ENCODE assay signal across 9 cellular contexts in the genomic region with DNA sequence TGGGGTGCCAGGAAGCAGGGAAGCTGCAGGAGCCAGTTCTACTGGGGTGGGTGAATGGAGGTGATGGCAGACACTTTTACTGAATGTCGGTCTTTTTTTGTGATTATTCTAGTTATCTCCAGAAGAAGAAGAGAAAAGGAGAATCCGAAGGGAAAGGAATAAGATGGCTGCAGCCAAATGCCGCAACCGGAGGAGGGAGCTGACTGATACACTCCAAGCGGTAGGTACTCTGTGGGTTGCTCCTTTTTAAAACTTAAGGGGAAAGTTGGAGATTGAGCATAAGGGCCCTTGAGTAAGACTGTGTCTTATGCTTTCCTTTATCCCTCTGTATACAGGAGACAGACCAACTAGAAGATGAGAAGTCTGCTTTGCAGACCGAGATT. TPM values are rescaled to one million over a fixed set of nuclear protein-coding genes. Genes with fewer than 3 reads are reported as not detected.
A peak's percentile ranks its signal among the peaks of the same experiment; 100 is the strongest.
DNase-seq lines count a peak whose midpoint lies in the region; ATAC-seq and TF ChIP-seq lines count a peak whose summit lies in the region.
"Had no signal": no experiment of that assay in that cellular context is flagged by ENCODE, and none has a peak within 500 bp of the region (broad histone marks: within the 10 kb centered on the region; RNA-seq: fewer than 3 reads in every experiment).

No MANE protein-coding gene starts in this region.

- no peak overlapping the region for H2BK5ac ChIP-seq in H9 (ENCODE audit: insufficient read length, low read length)

- H3K9ac ChIP-seq in H9 (ENCODE audit: extremely low read depth, insufficient read length, low read length): peak overlapping the region; percentile 90
- H3K9ac ChIP-seq in adipocyte (ENCODE audit: low read length): peak overlapping the region; percentile 89
- peak overlapping the region; percentile 91 for H3K9ac ChIP-seq in iPS-18a (ENCODE audit: low read length)
- H3K9ac ChIP-seq in Karpas-422 (ENCODE audit: low read length): no peak overlapping the region

- TF ChIP-seq CTCF in H9 (conservative IDR thresholded peaks at IDR 0.05) (no peak), gastrocnemius medialis (IDR thresholded peaks at IDR 0.05 in 4 of 5, conservative IDR thresholded peaks at IDR 0.05 in 1 of 5) (no peak)

- DNase-seq in H9 (no peak), adipocyte (ENCODE audit: low read depth) (peak; percentile 48), gastrocnemius medialis (no peak), Karpas-422 (no peak)

- TF ChIP-seq POLR2A in gastrocnemius medialis (IDR thresholded peaks at IDR 0.05) (no peak), GM18505 (IDR thresholded peaks at IDR 0.05; ENCODE audit: borderline replicate concordance, extremely low read depth, insufficient read depth, insufficient read length) (no peak)

- H4K91ac ChIP-seq in H9 (ENCODE audit: insufficient read length, low read depth, low read length): no peak overlapping the region

- H3K4me1 Mint-ChIP-seq in H9: peaks cover 29 to 40% of the 10 kb centered on the region in 2 experiments

- peaks cover 17 to 30% (median 28%) of the 10 kb centered on the region in 3 experiments for H3K36me3 Mint-ChIP-seq in H9 (ENCODE audit: insufficient read depth in 1 of 3, low read depth in 3 of 3)

- H3K4me2 ChIP-seq in H9 (ENCODE audit: insufficient read depth, insufficient read length, low read length): peak overlapping the region; percentile 73
- H3K4me2 ChIP-seq in Karpas-422 (ENCODE audit: low read depth, low read length, poor library complexity, severe bottlenecking): no peak overlapping the region

- ATAC-seq in gastrocnemius medialis (no peak), GM21515 (IDR thresholded peaks at IDR 0.05; ENCODE audit: unreplicated experiment) (no peak), GM18511 (IDR thresholded peaks at IDR 0.05; ENCODE audit: unreplicated experiment) (no peak), GM18505 (IDR thresholded peaks at IDR 0.05; ENCODE audit: unreplicated experiment) (no peak)

- H2BK12ac ChIP-seq in H9 (ENCODE audit: insufficient read length, low read depth, low read length): no peak overlapping the region

- peaks cover 0 to 3% of the 10 kb centered on the region in 2 experiments; a peak in 2 of 5 replicates for H3K9me3 Mint-ChIP-seq in H9

- H4K20me1 ChIP-seq in H9 (ENCODE audit: control insufficient read depth, insufficient read depth, insufficient read length) (no peaks in the 10 kb centered on the region), Karpas-422 (ENCODE audit: insufficient read depth, low read depth, low read length) (peaks cover 14% of the 10 kb centered on the region)

- in situ Hi-C loops in gastrocnemius medialis (cut with MboI; ENCODE audit: low sequenced_read_pairs in 4 of 4): no loop called here

- H3T11ph ChIP-seq in H9 (ENCODE audit: low read length): no peak overlapping the region

- no peak overlapping the region for H4K5ac ChIP-seq in H9 (ENCODE audit: insufficient read length, low read depth, low read length)

- H2AFZ ChIP-seq in H9 (ENCODE audit: low read length) (no peak overlapping the region), Karpas-422 (ENCODE audit: low read length) (no peak overlapping the region)

- no peak overlapping the region for H3K23ac ChIP-seq in H9 (ENCODE audit: insufficient read length, low read depth, low read length)

- H3K4ac ChIP-seq in H9 (ENCODE audit: low read depth, low read length): no peak overlapping the region

- H3K4me3 Mint-ChIP-seq in H9: peak overlapping the region; percentile 90 to 96

- H3K27ac ChIP-seq in H9 (ENCODE audit: insufficient read length, low read depth, low read length) (peak overlapping the region; percentile 9), iPS-18a (ENCODE audit: low read length) (peak overlapping the region; percentile 64), gastrocnemius medialis (peak overlapping the region; percentile 98 to 100 (median 100)), Karpas-422 (ENCODE audit: low read length) (no peak overlapping the region)
- H3K27ac ChIP-seq: VCaP had no signal

- H3K4me3 ChIP-seq in adipocyte (ENCODE audit: low read length) (peak overlapping the region; percentile 95), iPS-18a (ENCODE audit: low read length) (peak overlapping the region; percentile 94), gastrocnemius medialis (peak overlapping the region; percentile 84 to 95 (median 90)), Karpas-422 (ENCODE audit: low read length) (no peak overlapping the region)

- no peak overlapping the region for H3K18ac ChIP-seq in H9 (ENCODE audit: insufficient read length, low read depth, low read length)

- H4K8ac ChIP-seq in H9 (replicated peaks; ENCODE audit: insufficient read length, low read depth, low read length): no peak overlapping the region

- H2BK15ac ChIP-seq in H9 (ENCODE audit: low read depth, low read length): no peak overlapping the region

- peaks cover 24% of the 10 kb centered on the region for H3K36me3 ChIP-seq in adipocyte (ENCODE audit: control insufficient read depth, insufficient read depth, low read length, severe bottlenecking)
- peaks cover 14% of the 10 kb centered on the region for H3K36me3 ChIP-seq in iPS-18a (ENCODE audit: control insufficient read depth, low read depth, low read length)
- peaks cover 2 to 14% of the 10 kb centered on the region in 2 donors for H3K36me3 ChIP-seq in gastrocnemius medialis
- no peaks in the 10 kb centered on the region for H3K36me3 ChIP-seq in Karpas-422 (ENCODE audit: insufficient read depth, low read length)

- no peaks in the 10 kb centered on the region for H3K79me2 ChIP-seq in H9 (ENCODE audit: insufficient read depth, low read length)
- no peaks in the 10 kb centered on the region for H3K79me2 ChIP-seq in Karpas-422 (ENCODE audit: low read length)

- no peak overlapping the region for H2AK5ac ChIP-seq in H9 (ENCODE audit: insufficient read length, low read length)

- no CpG with 5 or more reads among the region's 6 CpGs for WGBS in H9 (ENCODE audit: extremely low coverage, insufficient read length, low lambda C conversion rate)

- H3K27ac Mint-ChIP-seq in H9: peak overlapping the region; percentile 35 to 89 (median 73); a peak in 5 of 7 replicates

- no peak overlapping the region for H3K14ac ChIP-seq in H9 (ENCODE audit: insufficient read depth, low read length)

- H2BK120ac ChIP-seq in H9 (ENCODE audit: low read depth, low read length, poor library complexity, severe bottlenecking): no peak overlapping the region

- H3K27me3 ChIP-seq in H9 (ENCODE audit: insufficient read depth, low read length) (no peaks in the 10 kb centered on the region; the same call in 1 of the 2 replicates), adipocyte (replicated peaks; ENCODE audit: control insufficient read depth, insufficient read depth, low read length) (no peaks in the 10 kb centered on the region), iPS-18a (ENCODE audit: control insufficient read depth, insufficient read depth, low read length) (peaks cover 51% of the 10 kb centered on the region), gastrocnemius medialis (no peaks in the 10 kb centered on the region), Karpas-422 (ENCODE audit: low read length) (no peaks in the 10 kb centered on the region)

- H3K4me1 ChIP-seq in H9 (ENCODE audit: insufficient read depth, low read length) (peaks cover 3% of the 10 kb centered on the region; the same call in 1 of the 2 replicates), adipocyte (ENCODE audit: control insufficient read depth, insufficient read depth, low read length) (peaks cover 39% of the 10 kb centered on the region), iPS-18a (ENCODE audit: control insufficient read depth, low read depth, low read length) (peaks cover 26% of the 10 kb centered on the region), gastrocnemius medialis (peaks cover 26 to 30% of the 10 kb centered on the region in 2 donors), Karpas-422 (ENCODE audit: low read length) (peaks cover 24% of the 10 kb centered on the region)

- no peaks in the 10 kb centered on the region for H3K79me1 ChIP-seq in H9 (ENCODE audit: insufficient read depth, low read depth, low read length, poor library complexity, severe bottlenecking)

- H3K56ac ChIP-seq in H9 (ENCODE audit: insufficient read length, low read depth, low read length): no peak overlapping the region

- H3K9me3 ChIP-seq in H9 (ENCODE audit: control insufficient read depth, low read depth, low read length) (no peaks in the 10 kb centered on the region), adipocyte (ENCODE audit: control insufficient read depth, low read length) (no peaks in the 10 kb centered on the region), iPS-18a (ENCODE audit: control insufficient read depth, low read depth, low read length) (no peaks in the 10 kb centered on the region), gastrocnemius medialis (no peaks in the 10 kb centered on the region), Karpas-422 (ENCODE audit: low read length) (no peaks in the 10 kb centered on the region)

- peaks cover 25% of the 10 kb centered on the region for H3K23me2 ChIP-seq in H9 (ENCODE audit: insufficient read length, low read depth, low read length, poor library complexity, severe bottlenecking)

- H3K27me3 Mint-ChIP-seq in H9 (ENCODE audit: low read depth): peaks cover 45% of the 10 kb centered on the region

- H3K9me2 ChIP-seq in Karpas-422 (replicated peaks; ENCODE audit: insufficient read depth, low read length): no peaks in the 10 kb centered on the region

- H2BK20ac ChIP-seq in H9 (ENCODE audit: low read depth, low read length, poor library complexity, severe bottlenecking): no peak overlapping the region

- intact Hi-C loops in gastrocnemius medialis (cut with DNase I; ENCODE audit: low total_unique reads): no loop called here

RNA-seq across cellular contexts. Expression of a gene that starts 1.8 kb away (rescaled TPM):
- total RNA-seq in H9 (2021) (28.1 and 33.9 TPM in 2 replicates), gastrocnemius medialis (100 to 1,000 TPM in 1 of 4 donors, 10 to 100 TPM in 3; 16.3 to 110 (median 53.5) TPM)
- total RNA-seq in Karpas-422 (2014; rRNA removed; shearing (Covaris generic); ENCODE audit: low replicate concordance): 3.8 and 5.5 TPM in 2 replicates
